ENCODE assay signal across 19 cellular contexts in genomic region chr1:118101989-118102388, GRCh38.
DNase-seq lines count a peak whose midpoint lies in the region; ATAC-seq and TF ChIP-seq lines count a peak whose summit lies in the region.
"Had no signal": no experiment of that assay in that cellular context is flagged by ENCODE, and none has a peak within 500 bp of the region (broad histone marks: within the 10 kb centered on the region; RNA-seq: fewer than 3 reads in every experiment).

No MANE protein-coding gene starts in this region.

- H3K14ac ChIP-seq in neuronal stem cell (ENCODE audit: low read length), result no peak overlapping the region

- no peak overlapping the region for H3K23ac ChIP-seq in neuronal stem cell (ENCODE audit: low read depth, low read length, poor library complexity)

- no peak overlapping the region for H2BK15ac ChIP-seq in neuronal stem cell (ENCODE audit: low read length)

- H3K4me1 Mint-ChIP-seq in chondrocyte (ENCODE audit: low read depth) (peaks cover 37% of the 10 kb centered on the region), osteocyte (ENCODE audit: unreplicated experiment) (peaks cover 33% of the 10 kb centered on the region)
- H3K4me1 Mint-ChIP-seq: IgD-negative memory B cell had no signal

- intact Hi-C loops in PC-3 (cut with micrococcal nuclease), result no loop called here

- POLR2A ChIA-PET in PC-3 (lab: Charles Lee; ENCODE audit: unreplicated experiment), result no interaction called here

- CTCF ChIA-PET in PC-3 (lab: Charles Lee), result no interaction called here

- no peaks in the 10 kb centered on the region for H3K79me1 ChIP-seq in neuronal stem cell (ENCODE audit: low read depth, low read length)

- H3K4me3 ChIP-seq in PC-3 (ENCODE audit: low read length) (peak overlapping the region; percentile 45; the same call in 1 of the 2 replicates), neuronal stem cell (ENCODE audit: low read length in 2 of 2) (no peak overlapping the region)
- H3K4me3 ChIP-seq: BLaER1 treated with 17β-estradiol and CSF1 and Interleukin-3, amounts not matched to agents 10 nM and 100 nM had no signal

- H4K20me1 ChIP-seq in PC-3 (ENCODE audit: low read length), result no peaks in the 10 kb centered on the region
- H4K20me1 ChIP-seq: BLaER1 treated with 17β-estradiol and CSF1 and Interleukin-3, amounts not matched to agents 10 nM and 100 nM had no signal

- H4K91ac ChIP-seq in neuronal stem cell (ENCODE audit: low read depth, low read length, poor library complexity), result no peak overlapping the region

- H3K9me3 Mint-ChIP-seq in chondrocyte (ENCODE audit: low read depth) (peaks cover 3% of the 10 kb centered on the region), osteocyte (ENCODE audit: unreplicated experiment) (peaks cover 3% of the 10 kb centered on the region)
- H3K9me3 Mint-ChIP-seq: CD8-positive, alpha-beta T cell; IgD-negative memory B cell had no signal

- no peaks in the 10 kb centered on the region for H3K9me2 ChIP-seq in PC-3 (replicated peaks; ENCODE audit: low read length)

- H3K27ac ChIP-seq in PC-3 (ENCODE audit: low read length), result peak overlapping the region; percentile 95
- H3K27ac ChIP-seq in neuronal stem cell (replicated peaks; ENCODE audit: low read length), result no peak overlapping the region
- H3K27ac ChIP-seq: BLaER1 treated with 17β-estradiol and CSF1 and Interleukin-3, amounts not matched to agents 10 nM and 100 nM had no signal

- H3K4me2 ChIP-seq in PC-3 (ENCODE audit: low read length) (peak overlapping the region; percentile 75), neuronal stem cell (ENCODE audit: insufficient read depth, low read length, poor library complexity, severe bottlenecking) (no peak overlapping the region)
- H3K4me2 ChIP-seq: BLaER1 treated with 17β-estradiol and CSF1 and Interleukin-3, amounts not matched to agents 10 nM and 100 nM had no signal

- no peak overlapping the region for H2BK120ac ChIP-seq in neuronal stem cell (ENCODE audit: low read depth, low read length)

- no peak overlapping the region for H2BK12ac ChIP-seq in neuronal stem cell (ENCODE audit: low read length)

- H3K36me3 Mint-ChIP-seq in chondrocyte (ENCODE audit: low read depth) (no peaks in the 10 kb centered on the region), osteocyte (ENCODE audit: unreplicated experiment) (no peaks in the 10 kb centered on the region)
- H3K36me3 Mint-ChIP-seq: CD8-positive, alpha-beta T cell; IgD-negative memory B cell had no signal

- H3K27ac Mint-ChIP-seq in chondrocyte (ENCODE audit: unreplicated experiment) (peak overlapping the region; percentile 62), osteocyte (ENCODE audit: unreplicated experiment) (peak overlapping the region; percentile 45)
- H3K27ac Mint-ChIP-seq: CD8-positive, alpha-beta T cell; IgD-negative memory B cell had no signal

- BruUV-seq in PC-3 (replicated peaks; lab: Mats Ljungman, UMichigan), result no TSS peak

- H2AFZ ChIP-seq in PC-3 (ENCODE audit: low read length) (peak overlapping the region; percentile 58), neuronal stem cell (ENCODE audit: low read length) (no peak overlapping the region)

- H3K9me3 ChIP-seq in PC-3 (ENCODE audit: low read length) (no peaks in the 10 kb centered on the region), neuronal stem cell (replicated peaks in 1 of 2; ENCODE audit: control insufficient read depth in 2 of 2, insufficient read depth in 1 of 2, low read depth in 1 of 2, low read length in 2 of 2) (no peaks in the 10 kb centered on the region)
- H3K9me3 ChIP-seq: BLaER1 treated with 17β-estradiol and CSF1 and Interleukin-3, amounts not matched to agents 10 nM and 100 nM had no signal

- DNase-seq in Daoy (ENCODE audit: low read depth) (peak; percentile 37), PC-3 (no peak), chondrocyte (ENCODE audit: low spot score) (no peak), osteocyte (ENCODE audit: extremely low spot score, unreplicated experiment) (no peak), retina (no peak), neuronal stem cell (ENCODE audit: low spot score) (no peak), 8988T (no peak)
- no peak for DNase-seq in activated CD8-positive, alpha-beta memory T cell treated with anti-CD3 and anti-CD28 coated beads for 24 hours
- DNase-seq: Calu3; CD8-positive, alpha-beta T cell; GDM1; Karpas-422; NCI-H1417 treated with DMSO at 0.1 percent for 48 hours; NCI-H187; NCI-H446; NCI-H526; Right ventricle myocardium superior had no signal

- H2AK5ac ChIP-seq in neuronal stem cell (ENCODE audit: low read depth, low read length), result no peak overlapping the region

- H3K27me3 Mint-ChIP-seq in chondrocyte (ENCODE audit: low read depth) (no peaks in the 10 kb centered on the region), osteocyte (ENCODE audit: unreplicated experiment) (no peaks in the 10 kb centered on the region)
- H3K27me3 Mint-ChIP-seq: IgD-negative memory B cell had no signal

- H3K9ac ChIP-seq in PC-3 (ENCODE audit: low read length), result peak overlapping the region; percentile 77
- H3K9ac ChIP-seq in neuronal stem cell (ENCODE audit: low read depth, low read length, poor library complexity), result no peak overlapping the region
- H3K9ac ChIP-seq: BLaER1 treated with 17β-estradiol and CSF1 and Interleukin-3, amounts not matched to agents 10 nM and 100 nM had no signal

- no CpG with 5 or more reads among the region's 1 CpG for WGBS in neuronal stem cell (ENCODE audit: extremely low coverage in 2 of 2, insufficient read length in 2 of 2, insufficient replicate concordance in 1 of 2), 2 donors

- no peaks in the 10 kb centered on the region for H3K79me2 ChIP-seq in PC-3 (ENCODE audit: low read length)

- ATAC-seq in PC-3, result peak; percentile 7; the same call in 1 of the 2 replicates
- ATAC-seq: CD8-positive, alpha-beta T cell had no signal

- H3K4me3 Mint-ChIP-seq in chondrocyte (ENCODE audit: unreplicated experiment) (no peak overlapping the region), osteocyte (ENCODE audit: unreplicated experiment) (no peak overlapping the region)
- H3K4me3 Mint-ChIP-seq: CD8-positive, alpha-beta T cell; IgD-negative memory B cell had no signal

- no peak for TF ChIP-seq CTCF in PC-3 (conservative IDR thresholded peaks at IDR 0.05; ENCODE audit: low read depth, low read length)
- TF ChIP-seq CTCF in chondrocyte (IDR thresholded peaks at IDR 0.05), result no peak
- no peak for TF ChIP-seq CTCF in osteocyte (IDR thresholded peaks at IDR 0.05)

- H2BK5ac ChIP-seq in neuronal stem cell (ENCODE audit: low read length), result no peak overlapping the region

- peaks cover 34% of the 10 kb centered on the region for H3K4me1 ChIP-seq in PC-3 (ENCODE audit: insufficient read depth, low read length)
- H3K4me1 ChIP-seq in neuronal stem cell (ENCODE audit: control insufficient read depth in 2 of 2, insufficient read depth in 1 of 2, low read depth in 1 of 2, low read length in 2 of 2), result no peaks in the 10 kb centered on the region
- H3K4me1 ChIP-seq: BLaER1 treated with 17β-estradiol and CSF1 and Interleukin-3, amounts not matched to agents 10 nM and 100 nM had no signal

- H3K27me3 ChIP-seq in PC-3 (ENCODE audit: low read length) (no peaks in the 10 kb centered on the region), neuronal stem cell (ENCODE audit: control insufficient read depth in 3 of 3, insufficient read depth in 3 of 3, low read depth in 1 of 3, low read length in 3 of 3) (no peaks in the 10 kb centered on the region)
- H3K27me3 ChIP-seq: BLaER1 treated with 17β-estradiol and CSF1 and Interleukin-3, amounts not matched to agents 10 nM and 100 nM had no signal

- no peaks in the 10 kb centered on the region for H3F3A ChIP-seq in PC-3 (ENCODE audit: low read length, unreplicated experiment)

- no peaks in the 10 kb centered on the region for H3K36me3 ChIP-seq in PC-3 (ENCODE audit: low read depth, low read length)
- no peaks in the 10 kb centered on the region for H3K36me3 ChIP-seq in neuronal stem cell (replicated peaks in 1 of 2; ENCODE audit: control insufficient read depth in 2 of 2, insufficient read depth in 2 of 2, low read length in 2 of 2)
- H3K36me3 ChIP-seq: BLaER1 treated with 17β-estradiol and CSF1 and Interleukin-3, amounts not matched to agents 10 nM and 100 nM had no signal

- no peak overlapping the region for H4K8ac ChIP-seq in neuronal stem cell (ENCODE audit: low read depth, low read length)

- no peak overlapping the region for H3K18ac ChIP-seq in neuronal stem cell (ENCODE audit: low read length)

- H3K4ac ChIP-seq in neuronal stem cell (ENCODE audit: low read length), result no peak overlapping the region
